ENCODE assay signal across 9 cellular contexts in genomic region chr2:73980566-73980965, GRCh38. TPM values are rescaled to one million over a fixed set of nuclear protein-coding genes. Genes with fewer than 3 reads are reported as not detected.
A peak's percentile ranks its signal among the peaks of the same experiment; 100 is the strongest.
DNase-seq lines count a peak whose midpoint lies in the region; ATAC-seq, FAIRE-seq and TF ChIP-seq lines count a peak whose summit lies in the region.
"Had no signal": no experiment of that assay in that cellular context is flagged by ENCODE, and none has a peak within 500 bp of the region (broad histone marks: within the 10 kb centered on the region; RNA-seq: fewer than 3 reads in every experiment).

No MANE protein-coding gene starts in this region.

- TF ChIP-seq RAD21 in K562 (CRISPR knock-in tag; conservative IDR thresholded peaks at IDR 0.05 in 1 of 2, IDR thresholded peaks at IDR 0.05 in 1 of 2) = no peak

- DNase-seq in CD8-positive, alpha-beta memory T cell = no peak
- DNase-seq in K562 (ENCODE audit: extremely low read depth in 1 of 4, low spot score in 3 of 4) (no peak), kidney (no peak)
- DNase-seq in natural killer cell treated with Interleukin-12 subunit alpha and Interleukin-12 subunit beta and Interleukin-15 and Interleukin-18, amount 100 ng/mL, for 72 hours (ENCODE audit: low spot score) = no peak
- DNase-seq: NCI-H510A had no signal

- peaks cover 27% of the 10 kb centered on the region for H3K79me2 ChIP-seq in K562 (ENCODE audit: control insufficient read depth, insufficient read depth, low read length)

- H3K4me3 ChIP-seq in CD8-positive, alpha-beta memory T cell (ENCODE audit: low read length) = peak overlapping the region; percentile 19
- H3K4me3 ChIP-seq in HUES64 (ENCODE audit: low read length) (peak overlapping the region; percentile 62), K562 (peak overlapping the region; percentile 50), kidney (ENCODE audit: low read length in 2 of 2) (peak overlapping the region in 1 of 2 donors; percentile 51)

- no peak for TF ChIP-seq POLR2A in K562 (conservative IDR thresholded peaks at IDR 0.05)

- H3K27ac Mint-ChIP-seq in CD8-positive, alpha-beta memory T cell = peak overlapping the region in 3 of 8 donors; percentile 10 to 38 (median 32)
- no peak overlapping the region for H3K27ac Mint-ChIP-seq in natural killer cell treated with Interleukin-12 subunit alpha and Interleukin-12 subunit beta and Interleukin-15 and Interleukin-18, amount 100 ng/mL, for 72 hours

- no peaks in the 10 kb centered on the region for H3K9me1 ChIP-seq in K562 (ENCODE audit: control insufficient read depth, insufficient read depth, low read length)

- no peaks in the 10 kb centered on the region for H4K20me1 ChIP-seq in K562 (replicated peaks; ENCODE audit: control insufficient read depth, insufficient read depth, low read length)

- H3K36me3 ChIP-seq in CD8-positive, alpha-beta memory T cell (ENCODE audit: insufficient read depth, low read length) = no peaks in the 10 kb centered on the region
- H3K36me3 ChIP-seq in HUES64 (ENCODE audit: insufficient read depth, low read length) (no peaks in the 10 kb centered on the region), K562 (ENCODE audit: control insufficient read depth, insufficient read depth, low read length) (no peaks in the 10 kb centered on the region; the same call in 2 of the 3 replicates), kidney (ENCODE audit: control insufficient read depth in 1 of 2, insufficient read depth in 2 of 2, low read length in 2 of 2) (no peaks in the 10 kb centered on the region)
- H3K36me3 ChIP-seq: left lung had no signal

- H3K27me3 ChIP-seq in CD8-positive, alpha-beta memory T cell (ENCODE audit: insufficient read depth, low read length, poor library complexity, severe bottlenecking) = no peaks in the 10 kb centered on the region
- H3K27me3 ChIP-seq in HUES64 (ENCODE audit: insufficient read depth, low read length) (peaks cover 69% of the 10 kb centered on the region), K562 (ENCODE audit: control insufficient read depth in 2 of 2, insufficient read depth in 2 of 2, low read length in 2 of 2) (no peaks in the 10 kb centered on the region)
- H3K27me3 ChIP-seq: left lung had no signal

- peaks cover 0 to 1% of the 10 kb centered on the region in 2 donors for H3K27me3 Mint-ChIP-seq in CD8-positive, alpha-beta memory T cell
- H3K27me3 Mint-ChIP-seq in natural killer cell treated with Interleukin-12 subunit alpha and Interleukin-12 subunit beta and Interleukin-15 and Interleukin-18, amount 100 ng/mL, for 72 hours = peaks cover 25 to 30% of the 10 kb centered on the region in 2 donors

- 91% methylated on average over 2 of the region's 2 CpGs for WGBS in HUES64
- 18% methylated on average over 2 of the region's 2 CpGs for WGBS in K562 (ENCODE audit: insufficient coverage, low coverage, missing lambda C conversion rate)

- CTCF ChIA-PET in CD8-positive, alpha-beta memory T cell (lab: Charles Lee) = no interaction called here
- CTCF ChIA-PET in K562 (lab: Yijun Ruan, JAX; ENCODE audit: low intra/inter-chr PET ratio) = no interaction called here

- no peak overlapping the region for H3K27ac ChIP-seq in CD8-positive, alpha-beta memory T cell (ENCODE audit: low read depth, low read length)
- H3K27ac ChIP-seq in HUES64 (ENCODE audit: low read depth, low read length) = no peak overlapping the region
- peak overlapping the region; percentile 74; the same call in 2 of the 3 replicates for H3K27ac ChIP-seq in K562 (ENCODE audit: extremely low read depth, low read depth, low read length)
- H3K27ac ChIP-seq in kidney (ENCODE audit: low read depth in 2 of 2, low read length in 2 of 2) = no peak overlapping the region

- peak overlapping the region in 5 of 7 donors; percentile 18 to 74 (median 66) for H3K4me3 Mint-ChIP-seq in CD8-positive, alpha-beta memory T cell
- H3K4me3 Mint-ChIP-seq in natural killer cell treated with Interleukin-12 subunit alpha and Interleukin-12 subunit beta and Interleukin-15 and Interleukin-18, amount 100 ng/mL, for 72 hours = peak overlapping the region; percentile 49

- in situ Hi-C loops in K562 (cut with MboI) = no loop called here

- peaks cover 55% of the 10 kb centered on the region for H3K4me1 ChIP-seq in CD8-positive, alpha-beta memory T cell (ENCODE audit: insufficient read depth, low read length)
- H3K4me1 ChIP-seq in HUES64 (ENCODE audit: insufficient read depth, low read length) (peaks cover 24% of the 10 kb centered on the region), K562 (replicated peaks in 1 of 2; ENCODE audit: control insufficient read depth in 2 of 2, insufficient read depth in 2 of 2, low read length in 2 of 2) (peaks cover 43 to 46% of the 10 kb centered on the region in 2 experiments), kidney (ENCODE audit: control insufficient read depth in 1 of 2, insufficient read depth in 1 of 2, low read depth in 1 of 2, low read length in 2 of 2) (peaks cover 0 to 17% of the 10 kb centered on the region in 2 donors)

- no TSS peak for BruUV-seq in K562 (replicated peaks; lab: Mats Ljungman, UMichigan)

- no peaks in the 10 kb centered on the region for H3K9me3 ChIP-seq in CD8-positive, alpha-beta memory T cell (ENCODE audit: low read length)
- no peaks in the 10 kb centered on the region for H3K9me3 ChIP-seq in HUES64 (ENCODE audit: insufficient read depth, low read depth, low read length)
- H3K9me3 ChIP-seq in K562 (replicated peaks; ENCODE audit: control insufficient read depth, insufficient read depth, low read depth, low read length) = no peaks in the 10 kb centered on the region
- H3K9me3 ChIP-seq in kidney (ENCODE audit: control insufficient read depth in 1 of 2, low read length in 2 of 2) = no peaks in the 10 kb centered on the region
- H3K9me3 ChIP-seq: left lung had no signal

- TF ChIP-seq EP300 in K562 (IDR thresholded peaks at IDR 0.05; ENCODE audit: low read length) = no peak

- H3K9me3 Mint-ChIP-seq in CD8-positive, alpha-beta memory T cell = no peaks in the 10 kb centered on the region
- no peaks in the 10 kb centered on the region for H3K9me3 Mint-ChIP-seq in natural killer cell treated with Interleukin-12 subunit alpha and Interleukin-12 subunit beta and Interleukin-15 and Interleukin-18, amount 100 ng/mL, for 72 hours

- peak overlapping the region; percentile 98 for H3K4me2 ChIP-seq in K562 (ENCODE audit: insufficient read depth, low read length)

- H2AFZ ChIP-seq in K562 (ENCODE audit: low read depth, low read length) = peak overlapping the region; percentile 98

- ATAC-seq in K562 (no peak), GM21737 (IDR thresholded peaks at IDR 0.05; ENCODE audit: unreplicated experiment) (no peak), HG03175 (IDR thresholded peaks at IDR 0.05; ENCODE audit: unreplicated experiment) (no peak)
- ATAC-seq in natural killer cell treated with Interleukin-12 subunit alpha and Interleukin-12 subunit beta and Interleukin-15 and Interleukin-18, amount 100 ng/mL, for 72 hours = no peak

- H3K9ac ChIP-seq in HUES64 (ENCODE audit: low read depth, low read length) (no peak overlapping the region), K562 (ENCODE audit: insufficient read depth in 1 of 2, low read depth in 2 of 2, low read length in 2 of 2) (peak overlapping the region; percentile 82; a peak in 3 of 4 replicates), kidney (ENCODE audit: low read length in 2 of 2) (no peak overlapping the region)

- TF ChIP-seq CTCF in K562 (IDR thresholded peaks at IDR 0.05 in 2 of 3, conservative IDR thresholded peaks at IDR 0.05 in 1 of 3; ENCODE audit: insufficient read depth in 2 of 3, low read depth in 1 of 3, low read length in 3 of 3) = no peak
- no peak for TF ChIP-seq CTCF in kidney (IDR thresholded peaks at IDR 0.05; ENCODE audit: borderline replicate concordance, extremely low read depth, insufficient read depth)

- FAIRE-seq in K562 (lab: Jason Lieb, UNC) = peak; percentile 29
- FAIRE-seq in kidney (lab: Jason Lieb, UNC) = no peak

- H3K4me1 Mint-ChIP-seq in CD8-positive, alpha-beta memory T cell = peaks cover 42 to 68% (median 51%) of the 10 kb centered on the region in 3 donors
- H3K4me1 Mint-ChIP-seq in natural killer cell treated with Interleukin-12 subunit alpha and Interleukin-12 subunit beta and Interleukin-15 and Interleukin-18, amount 100 ng/mL, for 72 hours (ENCODE audit: low read depth in 2 of 2) = peaks cover 39 to 52% of the 10 kb centered on the region in 2 donors

- POLR2A ChIA-PET in CD8-positive, alpha-beta memory T cell (lab: Charles Lee) = no interaction called here
- POLR2A ChIA-PET in K562 (lab: Yijun Ruan, JAX) = interaction anchor here (0.9 to 1.7 kb wide), 5 partner anchors 10 to 64 kb away, joined by 3 to 6 read pairs (median 4); no protein-coding TSS in a partner anchor

- peaks cover 0 to 2% (median 0%) of the 10 kb centered on the region in 3 donors for H3K36me3 Mint-ChIP-seq in CD8-positive, alpha-beta memory T cell
- no peaks in the 10 kb centered on the region for H3K36me3 Mint-ChIP-seq in natural killer cell treated with Interleukin-12 subunit alpha and Interleukin-12 subunit beta and Interleukin-15 and Interleukin-18, amount 100 ng/mL, for 72 hours

- intact Hi-C loops in K562 (cut with micrococcal nuclease) = loop anchor here (10.0 kb wide), 1 partner anchor 156 kb away; the partner anchor contains the start of gene STAMBP
- intact Hi-C loops in kidney (cut with DNase I) = no loop called here

RNA-seq across cellular contexts. Expression of gene TET3, which starts 4.1 kb away (rescaled TPM):
- total RNA-seq in CD8-positive, alpha-beta memory T cell = 10 to 100 TPM; 19.9 to 20.5 TPM
- 0.78 TPM for polyA plus RNA-seq in CD8-positive, alpha-beta memory T cell
- 7.1 TPM for polyA plus RNA-seq in HUES64 (2013, experiment 1 of 2)
- 7.7 TPM for polyA plus RNA-seq in HUES64 (2013, experiment 2 of 2)
- total RNA-seq in K562 (2011; cell fraction: chromatin; rRNA removed; ENCODE audit: low replicate concordance) = 24.7 and 26.6 TPM in 2 replicates
- total RNA-seq in K562 (2011; cell fraction: nucleolus; rRNA removed) = 14.5 and 15.1 TPM in 2 replicates
- total RNA-seq in K562 (2011; cell fraction: nucleoplasm; rRNA removed) = 20.1 and 32.4 TPM in 2 replicates
- total RNA-seq in K562 (2014; rRNA removed) = 4.9 and 7.1 TPM in 2 replicates
- 5.4 and 5.6 TPM in 2 replicates for total RNA-seq in K562 (2014; rRNA removed; fragmentation: Illumina TruSeq; extraction: Trizol)
- 6.3 and 6.4 TPM in 2 replicates for total RNA-seq in K562 (2015; rRNA removed; fragmentation: Illumina TruSeq; extraction: Trizol)
- 15.5 and 16.3 TPM in 2 replicates for total RNA-seq in K562 (2021)
- 3.2 and 5.2 TPM in 2 replicates for polyA plus RNA-seq in K562 (2011; rRNA removed)
- polyA plus RNA-seq in K562 (2011; cell fraction: cytosol; rRNA removed) = 3.0 and 3.4 TPM in 2 replicates
- 7.8 and 14.6 TPM in 2 replicates for polyA plus RNA-seq in K562 (2011; cell fraction: nucleus; rRNA removed)
- 6.3 and 6.6 TPM in 2 replicates for polyA plus RNA-seq in K562 (2012)
- polyA plus RNA-seq in K562 (2014; fragmentation: Illumina TruSeq; extraction: Trizol) = 8.7 and 9.0 TPM in 2 replicates
- polyA plus RNA-seq in K562 (2014; fragmentation: Nextera tagmentation; extraction: Ambion mirVana) = under 1 TPM; 0.35 to 0.58 TPM
- polyA plus RNA-seq in K562 (2014; rRNA removed) = 5.3 and 5.5 TPM in 2 replicates
- 6.5 and 10.2 TPM in 2 replicates for polyA minus RNA-seq in K562 (2011; rRNA and poly(A)+ RNA removed)
- polyA minus RNA-seq in K562 (2011; cell fraction: cytosol; rRNA and poly(A)+ RNA removed) = 10.4 and 12.0 TPM in 2 replicates
- 5.7 and 7.3 TPM in 2 replicates for polyA minus RNA-seq in K562 (2011; cell fraction: nucleus; rRNA and poly(A)+ RNA removed)
- 10 to 100 TPM; 29.3 to 70.3 TPM for total RNA-seq in natural killer cell treated with Interleukin-12 subunit alpha and Interleukin-12 subunit beta and Interleukin-15 and Interleukin-18, amount 100 ng/mL, for 72 hours
- 13.1 TPM for total RNA-seq in kidney
- polyA plus RNA-seq in kidney (ENCODE audit: insufficient read depth, low read depth, low replicate concordance) = 0.52 TPM

RNA-seq across cellular contexts. Expression of gene DGUOK, which starts 53.9 kb away (rescaled TPM):
- total RNA-seq in CD8-positive, alpha-beta memory T cell = 10 to 100 TPM; 96.6 to 98.8 TPM
- polyA plus RNA-seq in CD8-positive, alpha-beta memory T cell = 188 TPM
- polyA plus RNA-seq in HUES64 (2013, experiment 1 of 2) = 113 TPM
- 124 TPM for polyA plus RNA-seq in HUES64 (2013, experiment 2 of 2)
- 33.8 and 38.3 TPM in 2 replicates for total RNA-seq in K562 (2011; cell fraction: chromatin; rRNA removed; ENCODE audit: low replicate concordance)
- 33.5 and 37.1 TPM in 2 replicates for total RNA-seq in K562 (2011; cell fraction: nucleolus; rRNA removed)
- total RNA-seq in K562 (2011; cell fraction: nucleoplasm; rRNA removed) = 36.7 and 58.4 TPM in 2 replicates
- total RNA-seq in K562 (2014; rRNA removed) (67.0 and 68.4 TPM in 2 replicates), K562 (2014; rRNA removed; fragmentation: Illumina TruSeq; extraction: Trizol) (79.0 and 87.6 TPM in 2 replicates), K562 (2015; rRNA removed; fragmentation: Illumina TruSeq; extraction: Trizol) (83.4 and 91.1 TPM in 2 replicates), K562 (2021) (91.7 and 92.5 TPM in 2 replicates), kidney (44.4 TPM)
- polyA plus RNA-seq in K562 (2011; rRNA removed) (129 and 170 TPM in 2 replicates), K562 (2014; fragmentation: Illumina TruSeq; extraction: Trizol) (139 and 147 TPM in 2 replicates), K562 (2014; fragmentation: Nextera tagmentation; extraction: Ambion mirVana) (100 to 1,000 TPM; 258 to 288 TPM), K562 (2014; rRNA removed) (126 and 140 TPM in 2 replicates), kidney (ENCODE audit: insufficient read depth, low read depth, low replicate concordance) (86.2 TPM)
- 125 and 156 TPM in 2 replicates for polyA plus RNA-seq in K562 (2011; cell fraction: cytosol; rRNA removed)
- 64.6 and 74.4 TPM in 2 replicates for polyA plus RNA-seq in K562 (2011; cell fraction: nucleus; rRNA removed)
- 79.1 and 122 TPM in 2 replicates for polyA plus RNA-seq in K562 (2012)
- 33.3 and 40.1 TPM in 2 replicates for polyA minus RNA-seq in K562 (2011; rRNA and poly(A)+ RNA removed)
- polyA minus RNA-seq in K562 (2011; cell fraction: cytosol; rRNA and poly(A)+ RNA removed) = 25.8 and 39.5 TPM in 2 replicates
- polyA minus RNA-seq in K562 (2011; cell fraction: nucleus; rRNA and poly(A)+ RNA removed) = 28.5 and 30.0 TPM in 2 replicates
- total RNA-seq in natural killer cell treated with Interleukin-12 subunit alpha and Interleukin-12 subunit beta and Interleukin-15 and Interleukin-18, amount 100 ng/mL, for 72 hours = 10 to 100 TPM; 87.1 to 92.6 TPM

Comparison
In these comparisons a context has a peak if more than half of its experiments do, and no peak if none do; other contexts are left out.
1. H3K9ac ChIP-seq: peak in K562 (2 of 2); none in HUES64 (single experiment) and kidney (0 of 2).